10 cellular contexts compared by ENCODE assay signal in the genomic region with DNA sequence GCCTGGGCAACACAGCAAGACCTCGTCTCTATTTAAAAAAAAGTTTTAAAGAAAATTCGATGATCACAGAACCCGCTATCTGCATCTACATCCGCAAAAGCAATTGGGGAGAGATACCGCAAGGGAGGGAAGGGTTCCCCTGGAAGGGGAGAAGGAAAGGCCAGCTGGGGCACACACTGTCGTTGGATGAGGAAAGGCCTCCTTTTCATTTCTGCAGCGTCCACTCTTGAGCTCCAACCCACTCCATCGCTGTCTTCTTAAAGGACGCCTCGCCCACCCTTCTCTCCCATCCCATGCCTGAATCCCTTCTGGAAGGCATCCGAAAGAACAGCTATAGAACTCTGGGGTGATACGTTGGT. TPM values are rescaled to one million over a fixed set of nuclear protein-coding genes. Genes with fewer than 3 reads are reported as not detected.
DNase-seq lines count a peak whose midpoint lies in the region; ATAC-seq and TF ChIP-seq lines count a peak whose summit lies in the region.
"Had no signal": no experiment of that assay in that cellular context is flagged by ENCODE, and none has a peak within 500 bp of the region (broad histone marks: within the 10 kb centered on the region; RNA-seq: fewer than 3 reads in every experiment).

No MANE protein-coding gene starts in this region.

- peaks cover 43% of the 10 kb centered on the region for H3K27me3 ChIP-seq in transverse colon

- H3K27ac ChIP-seq in mesodermal cell (ENCODE audit: low read depth, low read length, severe bottlenecking) (peak overlapping the region; percentile 67), transverse colon (no peak overlapping the region)

- H3K4me1 ChIP-seq in mesodermal cell (ENCODE audit: control insufficient read depth, insufficient read depth, low read length, poor library complexity, severe bottlenecking): peaks cover 18% of the 10 kb centered on the region
- peaks cover 21 to 55% (median 29%) of the 10 kb centered on the region in 4 donors for H3K4me1 ChIP-seq in transverse colon

- DNase-seq in activated T-cell treated with anti-CD3 and anti-CD28 coated beads, Interleukin-2, amount 50 U/mL, for 1 hour: peak; percentile 23
- DNase-seq in activated T-cell treated with anti-CD3 and anti-CD28 coated beads for 4 hours (no peak), cardiac fibroblast (ENCODE audit: low read depth in 2 of 2) (peak in 1 of 2 donors; percentile 30), transverse colon (no peak), RKO (ENCODE audit: low spot score) (no peak)

- TF ChIP-seq CTCF in cardiac fibroblast (IDR thresholded peaks at IDR 0.05; ENCODE audit: low read depth, low read length) (no peak), transverse colon (IDR thresholded peaks at IDR 0.05) (no peak)

- intact Hi-C loops in transverse colon (cut with DNase I; ENCODE audit: low total_unique reads): no loop called here

- H3K36me3 ChIP-seq in mesodermal cell (ENCODE audit: control insufficient read depth, insufficient read depth, low read length): peaks cover 26% of the 10 kb centered on the region
- H3K36me3 ChIP-seq in transverse colon: peaks cover 0 to 15% (median 4%) of the 10 kb centered on the region in 4 donors

- in situ Hi-C loops in transverse colon (cut with MboI; ENCODE audit: low pct_ligation_motif_present in 1 of 4, low pct_unique_long_range_greater_than_20kb in 1 of 4, low sequenced_read_pairs in 3 of 4): no loop called here

- H3K4me3 ChIP-seq in cardiac fibroblast (replicated peaks in 1 of 2; ENCODE audit: low read depth in 2 of 2, low read length in 2 of 2) (peak overlapping the region; percentile 55 to 57), mesodermal cell (ENCODE audit: extremely low read depth, insufficient read depth, low read length, poor library complexity, severe bottlenecking) (peak overlapping the region; percentile 41), transverse colon (peak overlapping the region; percentile 33 to 48 (median 34))

- TF ChIP-seq POLR2A in transverse colon (IDR thresholded peaks at IDR 0.05): no peak

- H3K9me3 ChIP-seq in mesodermal cell (ENCODE audit: control insufficient read depth, low read length) (no peaks in the 10 kb centered on the region), transverse colon (no peaks in the 10 kb centered on the region)

- whole genome bisulfite sequencing in mesodermal cell (ENCODE audit: insufficient coverage in 2 of 2), 2 experiments: 76 to 99% methylated on average over 7 to 10 of the region's 12 CpGs
- WGBS in transverse colon (ENCODE audit: low coverage in 1 of 2), 2 donors: 39% methylated on average over 12 of the region's 12 CpGs; no CpG with 5 or more reads in 1 of the 2 donors

- ATAC-seq in GM21360 (IDR thresholded peaks at IDR 0.05; ENCODE audit: unreplicated experiment) (no peak), HG03196 (IDR thresholded peaks at IDR 0.05; ENCODE audit: unreplicated experiment) (no peak)

- no peak for TF ChIP-seq EP300 in transverse colon (IDR thresholded peaks at IDR 0.05; ENCODE audit: low read depth)

RNA-seq across cellular contexts. Expression of a gene that starts 3.2 kb away (rescaled TPM):
- 1.5 TPM for polyA plus RNA-seq in mesodermal cell (2013, experiment 1 of 2)
- 0.71 TPM for polyA plus RNA-seq in mesodermal cell (2013, experiment 2 of 2)
- total RNA-seq in transverse colon: under 1 TPM in 1 of 4 donors, not detected in 3; 0.32 TPM

RNA-seq across cellular contexts. Expression of a gene that starts 11.1 kb away (rescaled TPM):
- polyA plus RNA-seq in mesodermal cell (2013, experiment 1 of 2): 78.4 TPM
- polyA plus RNA-seq in mesodermal cell (2013, experiment 2 of 2): 65.5 TPM
- total RNA-seq in transverse colon: 100 to 1,000 TPM in 2 of 4 donors, 10 to 100 TPM in 2; 33.3 to 222 (median 79.1) TPM

RNA-seq across cellular contexts. Expression of a gene that starts 30.3 kb away (rescaled TPM):
- 60.5 TPM for polyA plus RNA-seq in mesodermal cell (2013, experiment 1 of 2)
- polyA plus RNA-seq in mesodermal cell (2013, experiment 2 of 2): 35.9 TPM
- total RNA-seq in transverse colon: not detected
- total RNA-seq: renal cortical epithelial cell; T-helper 1 cell treated with Interleukin-12 subunit alpha and Interleukin-12 subunit beta and Interleukin-4 antibody, amounts not matched to agents 30 ng/mL and 1 ng/mL, for 36 hours had no signal

RNA-seq across cellular contexts. Expression of a gene that starts 54.7 kb away (rescaled TPM):
- 0.11 TPM for polyA plus RNA-seq in mesodermal cell (2013, experiment 1 of 2)
- polyA plus RNA-seq in mesodermal cell (2013, experiment 2 of 2): not detected
- total RNA-seq in transverse colon: under 1 TPM in 1 of 4 donors, not detected in 3; 0.16 TPM
- total RNA-seq: T-helper 1 cell treated with Interleukin-12 subunit alpha and Interleukin-12 subunit beta and Interleukin-4 antibody, amounts not matched to agents 30 ng/mL and 1 ng/mL, for 36 hours had no signal
